Comparison of ENCODE assay signal across 8 cellular contexts in the genomic region with DNA sequence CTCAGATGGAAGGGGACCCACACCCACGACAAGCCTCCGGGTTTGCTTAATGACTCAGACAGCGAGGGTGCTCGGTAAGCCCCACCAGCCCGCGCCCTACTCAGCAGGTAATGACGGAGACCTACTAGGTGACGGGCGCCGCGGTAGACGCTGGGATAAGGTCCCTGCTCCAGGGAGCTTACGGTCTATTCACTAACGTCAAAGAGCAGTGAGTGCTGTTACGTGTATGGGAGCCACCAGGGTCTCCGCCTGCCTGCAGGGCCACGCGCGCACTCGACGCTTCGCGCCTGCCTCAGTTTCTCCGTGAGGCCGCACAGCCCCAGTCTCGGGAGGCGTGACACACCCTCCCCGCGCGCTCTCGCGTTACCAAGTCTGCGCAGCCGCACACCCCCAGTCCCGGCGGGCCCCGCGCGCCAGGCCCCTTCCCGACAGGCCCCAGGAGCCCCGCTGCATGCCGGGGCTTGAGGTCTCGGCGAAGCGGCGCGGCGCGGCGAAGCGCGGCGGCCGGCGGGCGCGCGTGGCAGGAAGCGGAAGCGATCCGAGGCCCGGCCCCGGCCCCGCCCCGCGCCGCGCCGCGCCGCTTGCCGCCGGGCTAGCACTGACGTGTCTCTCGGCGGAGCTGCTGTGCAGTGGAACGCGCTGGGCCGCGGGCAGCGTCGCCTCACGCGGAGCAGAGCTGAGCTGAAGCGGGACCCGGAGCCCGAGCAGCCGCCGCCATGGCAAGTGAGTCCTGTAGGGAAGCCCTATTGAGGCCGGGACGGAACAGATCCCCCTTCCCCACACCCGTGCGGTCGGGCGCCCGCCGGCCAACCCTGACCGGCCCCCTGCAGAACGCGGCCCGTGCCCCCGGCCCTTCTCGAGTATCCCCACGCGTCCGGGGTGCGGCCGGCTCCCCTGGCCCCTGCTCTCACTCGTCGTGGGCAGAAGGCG. TPM values are rescaled to one million over a fixed set of nuclear protein-coding genes. Genes with fewer than 3 reads are reported as not detected.
DNase-seq lines count a peak whose midpoint lies in the region; TF ChIP-seq lines count a peak whose summit lies in the region.

A gene (plus strand): TSS at position 601 of the 930 bp plus-strand sequence. CDS start 116 bp downstream, at position 717.

- no peak for TF ChIP-seq CTCF in GM20000 (IDR thresholded peaks at IDR 0.05; ENCODE audit: extremely low read depth, missing control alignments)

- peak; percentile 78 for DNase-seq in CMK (ENCODE audit: low read depth)
- peak; percentile 99 for DNase-seq in GM20000 (ENCODE audit: low spot score)
- peak; percentile 95 for DNase-seq in HT-29 (ENCODE audit: low spot score)
- DNase-seq in NK-92 treated with Interleukin-12 subunit alpha and Interleukin-12 subunit beta, amount 100 ng/mL, for 24 hours (lab: John Stamatoyannopoulos, UW): peak; percentile 88
- DNase-seq in activated CD8-positive, alpha-beta memory T cell treated with anti-CD3 and anti-CD28 coated beads for 24 hours: peak; percentile 97
- peak; percentile 90 for DNase-seq in effector CD8-positive, alpha-beta T cell (lab: John Stamatoyannopoulos, UW)
- DNase-seq in medulla oblongata (ENCODE audit: extremely low spot score): peak; percentile 94
- peak; percentile 92 to 94 (median 93) for DNase-seq in stimulated activated CD4-positive, alpha-beta T cell treated with anti-CD3 and anti-CD28 coated beads, TNF-alpha, amount 100 ng/mL, for 48 hours (ENCODE audit: low read depth in 3 of 3)

RNA-seq across cellular contexts. Expression of the gene that starts here (rescaled TPM):
- total RNA-seq in HT-29 (2014; rRNA removed; shearing (Covaris generic)): 248 and 249 TPM in 2 replicates

Comparison
In these comparisons a context has a peak if more than half of its experiments do, and no peak if none do; other contexts are left out.
1. Peak in every context shown above with its lines: DNase-seq.